10 cellular contexts compared by ENCODE assay signal in the genomic region with DNA sequence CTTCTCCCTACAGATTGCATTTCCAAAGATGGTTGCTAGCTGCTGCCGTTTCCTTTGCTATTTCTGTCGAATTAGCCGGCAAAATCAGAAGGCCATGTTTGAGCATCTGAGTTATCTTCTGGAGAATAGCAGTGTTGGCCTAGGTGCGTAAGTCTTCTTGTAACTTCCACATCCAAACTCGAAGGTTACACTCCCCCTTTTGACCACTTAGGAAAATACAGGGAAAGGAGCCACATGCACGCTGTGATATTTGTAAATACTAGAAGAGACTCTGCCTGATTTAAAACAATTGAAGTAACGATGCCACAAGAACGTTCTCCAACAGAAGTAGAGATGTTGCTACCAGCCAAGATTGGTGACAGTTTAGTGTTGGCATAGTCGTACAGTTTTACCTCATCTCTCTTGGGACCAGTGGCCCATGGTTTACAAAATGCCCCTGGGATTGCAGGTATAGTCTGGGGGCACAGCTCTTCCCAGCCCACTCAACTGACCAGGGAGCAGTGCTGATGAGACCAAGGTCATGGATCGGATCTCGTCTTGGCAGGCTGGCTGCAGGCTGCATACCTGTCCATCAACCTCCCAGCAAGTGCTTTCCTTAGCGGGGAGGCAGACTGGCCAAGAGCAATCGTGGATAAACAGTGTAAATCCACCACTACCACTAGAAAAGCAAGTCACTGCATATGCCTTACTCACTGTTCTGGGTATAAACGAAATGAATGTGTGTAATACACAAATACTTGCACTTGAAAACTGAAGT.
A peak's percentile ranks its signal among the peaks of the same experiment; 100 is the strongest.
DNase-seq lines count a peak whose midpoint lies in the region; ATAC-seq and TF ChIP-seq lines count a peak whose summit lies in the region.
"Had no signal": no experiment of that assay in that cellular context is flagged by ENCODE, and none has a peak within 500 bp of the region (broad histone marks: within the 10 kb centered on the region; RNA-seq: fewer than 3 reads in every experiment).

No MANE protein-coding gene starts in this region.

- CTCF ChIA-PET in WTC11 (lab: Charles Lee), result interaction anchor here (0.6 to 4.7 kb wide), 80 partner anchors 9 to 614 kb away, joined by 3 to 131 read pairs (median 5); a partner anchor contains a TSS
- CTCF ChIA-PET in activated CD8-positive, alpha-beta memory T cell treated with anti-CD3 and anti-CD28 coated beads, Interleukin-2, amount 10 ng/mL, durations not matched to agents 7 days and 5 days (lab: Charles Lee), result interaction anchor here (0.8 to 1.7 kb wide), 14 partner anchors 8 to 614 kb away, joined by 3 to 22 read pairs (median 4); no protein-coding TSS in a partner anchor

- H3K4me1 Mint-ChIP-seq in WTC11, result peaks cover 23% of the 10 kb centered on the region
- H3K4me1 Mint-ChIP-seq in activated CD8-positive, alpha-beta memory T cell treated with anti-CD3 and anti-CD28 coated beads, Interleukin-2, amount 10 ng/mL, durations not matched to agents 7 days and 5 days, result no peaks in the 10 kb centered on the region

- H3K27ac Mint-ChIP-seq in WTC11, result no peak overlapping the region
- no peak overlapping the region for H3K27ac Mint-ChIP-seq in activated CD8-positive, alpha-beta memory T cell treated with anti-CD3 and anti-CD28 coated beads, Interleukin-2, amount 10 ng/mL, durations not matched to agents 7 days and 5 days
- H3K27ac Mint-ChIP-seq: activated naive CD4-positive, alpha-beta T cell treated with anti-CD3 and anti-CD28 coated beads, Interleukin-2, amount 50 U/mL, for 72 hours had no signal

- POLR2A ChIA-PET in WTC11 (lab: Charles Lee), result interaction anchor here (1.0 to 1.6 kb wide), 2 partner anchors 9 to 390 kb away, joined by 3 to 4 read pairs; a partner anchor contains a TSS

- DNase-seq in ACHN (peak; percentile 39), H4 (ENCODE audit: low spot score) (peak; percentile 16), WTC11 (ENCODE audit: low spot score) (no peak), iris pigment epithelial cell (ENCODE audit: low read depth) (peak; percentile 24), dorsolateral prefrontal cortex (no peak), globus pallidus (ENCODE audit: low spot score) (no peak), NCI-H774 (lab: John Stamatoyannopoulos, UW) (no peak)
- DNase-seq in activated CD8-positive, alpha-beta memory T cell treated with anti-CD3 and anti-CD28 coated beads, Interleukin-2, amount 10 ng/mL, durations not matched to agents 7 days and 5 days, result no peak

- peaks cover 0 to 3% (median 0%) of the 10 kb centered on the region in 45 donors for H3K27me3 ChIP-seq in dorsolateral prefrontal cortex

- H3K36me3 Mint-ChIP-seq in WTC11, result no peaks in the 10 kb centered on the region
- H3K36me3 Mint-ChIP-seq in activated CD8-positive, alpha-beta memory T cell treated with anti-CD3 and anti-CD28 coated beads, Interleukin-2, amount 10 ng/mL, durations not matched to agents 7 days and 5 days, result no peaks in the 10 kb centered on the region
- H3K36me3 Mint-ChIP-seq: activated naive CD4-positive, alpha-beta T cell treated with anti-CD3 and anti-CD28 coated beads, Interleukin-2, amount 50 U/mL, for 72 hours had no signal

- ATAC-seq in WTC11, result peak; percentile 27; the same call in 1 of the 2 replicates
- no peak for ATAC-seq in activated CD8-positive, alpha-beta memory T cell treated with anti-CD3 and anti-CD28 coated beads, Interleukin-2, amount 10 ng/mL, durations not matched to agents 7 days and 5 days

- TF ChIP-seq CTCF in WTC11 (IDR thresholded peaks at IDR 0.05), result no peak
- peak in 21 of 56 donors; percentile 5 to 36 (median 19) for TF ChIP-seq CTCF in dorsolateral prefrontal cortex (IDR thresholded peaks at IDR 0.05 in 54 of 56, conservative IDR thresholded peaks at IDR 0.05 in 2 of 56; ENCODE audit: low read depth in 1 of 56, partially characterized antibody in 56 of 56)

- no peaks in the 10 kb centered on the region for H3K27me3 Mint-ChIP-seq in WTC11 (ENCODE audit: low read depth)
- peaks cover 8% of the 10 kb centered on the region for H3K27me3 Mint-ChIP-seq in activated CD8-positive, alpha-beta memory T cell treated with anti-CD3 and anti-CD28 coated beads, Interleukin-2, amount 10 ng/mL, durations not matched to agents 7 days and 5 days

- intact Hi-C loops in dorsolateral prefrontal cortex (cut with DNase I), result loop anchor here (2.0 to 10.0 kb wide), 8 partner anchors 53 to 615 kb away; a partner anchor contains a TSS

- H3K4me3 Mint-ChIP-seq in WTC11, result no peak overlapping the region
- H3K4me3 Mint-ChIP-seq in activated CD8-positive, alpha-beta memory T cell treated with anti-CD3 and anti-CD28 coated beads, Interleukin-2, amount 10 ng/mL, durations not matched to agents 7 days and 5 days, result no peak overlapping the region

- H3K4me3 ChIP-seq in dorsolateral prefrontal cortex, result no peak overlapping the region

- H3K27ac ChIP-seq in dorsolateral prefrontal cortex, result no peak overlapping the region
- H3K27ac ChIP-seq: RWPE1 had no signal

- no peaks in the 10 kb centered on the region for H3K9me3 Mint-ChIP-seq in WTC11
- no peaks in the 10 kb centered on the region for H3K9me3 Mint-ChIP-seq in activated CD8-positive, alpha-beta memory T cell treated with anti-CD3 and anti-CD28 coated beads, Interleukin-2, amount 10 ng/mL, durations not matched to agents 7 days and 5 days (ENCODE audit: low read depth)
- H3K9me3 Mint-ChIP-seq: activated naive CD4-positive, alpha-beta T cell treated with anti-CD3 and anti-CD28 coated beads, Interleukin-2, amount 50 U/mL, for 72 hours had no signal

- in situ Hi-C loops in ACHN (cut with HindIII; ENCODE audit: low pct_ligation_motif_present, low pct_unique_long_range_greater_than_20kb, low sequenced_read_pairs), result loop anchor here (25.0 kb wide), 1 partner anchor 413 kb away; no protein-coding TSS in a partner anchor

TF ChIP-seq in WTC11, 78 proteins besides CTCF, POLR2A, EP300 and RAD21 (continues in another document):
- TF ChIP-seq SP1 (CRISPR knock-in tag; conservative IDR thresholded peaks at IDR 0.05) (no peak), ZNF138 (CRISPR knock-in tag; conservative IDR thresholded peaks at IDR 0.05) (no peak), FOXK1 (CRISPR knock-in tag; IDR thresholded peaks at IDR 0.05) (no peak), SMAD4 (CRISPR knock-in tag; IDR thresholded peaks at IDR 0.05) (no peak), TP53 (CRISPR knock-in tag; IDR thresholded peaks at IDR 0.05) (no peak), ZNF219 (CRISPR knock-in tag; IDR thresholded peaks at IDR 0.05; ENCODE audit: borderline replicate concordance) (no peak), TCF7 (CRISPR knock-in tag; IDR thresholded peaks at IDR 0.05; ENCODE audit: low read depth) (no peak), RORB (CRISPR knock-in tag; IDR thresholded peaks at IDR 0.05) (no peak), FOXP1 (CRISPR knock-in tag; IDR thresholded peaks at IDR 0.05; ENCODE audit: borderline replicate concordance) (no peak)
- TF ChIP-seq, protein P1, sequence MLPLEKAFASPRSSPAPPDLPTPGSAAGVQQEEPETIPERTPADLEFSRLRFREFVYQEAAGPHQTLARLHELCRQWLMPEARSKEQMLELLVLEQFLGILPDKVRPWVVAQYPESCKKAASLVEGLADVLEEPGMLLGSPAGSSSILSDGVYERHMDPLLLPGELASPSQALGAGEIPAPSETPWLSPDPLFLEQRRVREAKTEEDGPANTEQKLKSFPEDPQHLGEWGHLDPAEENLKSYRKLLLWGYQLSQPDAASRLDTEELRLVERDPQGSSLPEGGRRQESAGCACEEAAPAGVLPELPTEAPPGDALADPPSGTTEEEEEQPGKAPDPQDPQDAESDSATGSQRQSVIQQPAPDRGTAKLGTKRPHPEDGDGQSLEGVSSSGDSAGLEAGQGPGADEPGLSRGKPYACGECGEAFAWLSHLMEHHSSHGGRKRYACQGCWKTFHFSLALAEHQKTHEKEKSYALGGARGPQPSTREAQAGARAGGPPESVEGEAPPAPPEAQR (CRISPR knock-in tag; IDR thresholded peaks at IDR 0.05), result no peak
- TF ChIP-seq, protein P2, sequence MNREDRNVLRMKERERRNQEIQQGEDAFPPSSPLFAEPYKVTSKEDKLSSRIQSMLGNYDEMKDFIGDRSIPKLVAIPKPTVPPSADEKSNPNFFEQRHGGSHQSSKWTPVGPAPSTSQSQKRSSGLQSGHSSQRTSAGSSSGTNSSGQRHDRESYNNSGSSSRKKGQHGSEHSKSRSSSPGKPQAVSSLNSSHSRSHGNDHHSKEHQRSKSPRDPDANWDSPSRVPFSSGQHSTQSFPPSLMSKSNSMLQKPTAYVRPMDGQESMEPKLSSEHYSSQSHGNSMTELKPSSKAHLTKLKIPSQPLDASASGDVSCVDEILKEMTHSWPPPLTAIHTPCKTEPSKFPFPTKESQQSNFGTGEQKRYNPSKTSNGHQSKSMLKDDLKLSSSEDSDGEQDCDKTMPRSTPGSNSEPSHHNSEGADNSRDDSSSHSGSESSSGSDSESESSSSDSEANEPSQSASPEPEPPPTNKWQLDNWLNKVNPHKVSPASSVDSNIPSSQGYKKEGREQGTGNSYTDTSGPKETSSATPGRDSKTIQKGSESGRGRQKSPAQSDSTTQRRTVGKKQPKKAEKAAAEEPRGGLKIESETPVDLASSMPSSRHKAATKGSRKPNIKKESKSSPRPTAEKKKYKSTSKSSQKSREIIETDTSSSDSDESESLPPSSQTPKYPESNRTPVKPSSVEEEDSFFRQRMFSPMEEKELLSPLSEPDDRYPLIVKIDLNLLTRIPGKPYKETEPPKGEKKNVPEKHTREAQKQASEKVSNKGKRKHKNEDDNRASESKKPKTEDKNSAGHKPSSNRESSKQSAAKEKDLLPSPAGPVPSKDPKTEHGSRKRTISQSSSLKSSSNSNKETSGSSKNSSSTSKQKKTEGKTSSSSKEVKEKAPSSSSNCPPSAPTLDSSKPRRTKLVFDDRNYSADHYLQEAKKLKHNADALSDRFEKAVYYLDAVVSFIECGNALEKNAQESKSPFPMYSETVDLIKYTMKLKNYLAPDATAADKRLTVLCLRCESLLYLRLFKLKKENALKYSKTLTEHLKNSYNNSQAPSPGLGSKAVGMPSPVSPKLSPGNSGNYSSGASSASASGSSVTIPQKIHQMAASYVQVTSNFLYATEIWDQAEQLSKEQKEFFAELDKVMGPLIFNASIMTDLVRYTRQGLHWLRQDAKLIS (CRISPR knock-in tag; IDR thresholded peaks at IDR 0.05; ENCODE audit: borderline replicate concordance), result no peak

Comparison
In these comparisons a context has a peak if more than half of its experiments do, and no peak if none do; other contexts are left out.
1. DNase-seq: peak in ACHN (single experiment), H4 (single experiment) and iris pigment epithelial cell (single experiment); none in WTC11 (single experiment), dorsolateral prefrontal cortex (0 of 10), globus pallidus (single experiment), NCI-H774 (single experiment) and activated CD8-positive, alpha-beta memory T cell treated with anti-CD3 and anti-CD28 coated beads, Interleukin-2, amount 10 ng/mL, durations not matched to agents 7 days and 5 days (single experiment).